11 cellular contexts compared by ENCODE assay signal in genomic region chr5:146363181-146363874, GRCh38. TPM values are rescaled to one million over a fixed set of nuclear protein-coding genes. Genes with fewer than 3 reads are reported as not detected.
"Had no signal": no experiment of that assay in that cellular context is flagged by ENCODE, and none has a peak within 500 bp of the region (broad histone marks: within the 10 kb centered on the region; RNA-seq: fewer than 3 reads in every experiment).

No MANE protein-coding gene starts in this region.

RNA-seq across cellular contexts. Expression of gene POU4F3, which starts 24.7 kb away (rescaled TPM):
- total RNA-seq: activated naive CD4-positive, alpha-beta T cell treated with anti-CD3 and anti-CD28 coated beads for 36 hours; ascending aorta; colonic mucosa; epithelial cell of proximal tubule; gastrocnemius medialis; hepatocyte; liver; mammary epithelial cell; prostate gland; sciatic nerve had no signal
- polyA plus RNA-seq: cardiac muscle cell, hepatocyte, liver had no signal
